Comparison of ENCODE assay signal across 9 cellular contexts in genomic region chr17:44110011-44110686, GRCh38. TPM values are rescaled to one million over a fixed set of nuclear protein-coding genes. Genes with fewer than 3 reads are reported as not detected.
DNase-seq lines count a peak whose midpoint lies in the region; ATAC-seq, FAIRE-seq and TF ChIP-seq lines count a peak whose summit lies in the region.
"Had no signal": no experiment of that assay in that cellular context is flagged by ENCODE, and none has a peak within 500 bp of the region (broad histone marks: within the 10 kb centered on the region; RNA-seq: fewer than 3 reads in every experiment).

No MANE protein-coding gene starts in this region.

- H3K36me3 ChIP-seq in HUES64 (ENCODE audit: insufficient read depth, low read length) = no peaks in the 10 kb centered on the region
- peaks cover 8% of the 10 kb centered on the region for H3K36me3 ChIP-seq in CD4-positive, alpha-beta memory T cell (ENCODE audit: insufficient read depth, low read length)

- peak overlapping the region; percentile 54 to 66 (median 57) for H3K4me3 Mint-ChIP-seq in nephron
- no peak overlapping the region for H3K4me3 Mint-ChIP-seq in CD4-positive, alpha-beta memory T cell

- H3K9me3 Mint-ChIP-seq in nephron = no peaks in the 10 kb centered on the region
- no peaks in the 10 kb centered on the region for H3K9me3 Mint-ChIP-seq in CD4-positive, alpha-beta memory T cell

- H3K4me3 ChIP-seq in A549 (0 out of 3 replicates have a peak overlapping the region, but pooled peaks have one; percentile 1), HUES64 (ENCODE audit: low read length) (peak overlapping the region; percentile 41; the same call in 1 of the 2 replicates)
- H3K4me3 ChIP-seq in CD4-positive, alpha-beta memory T cell (ENCODE audit: low read length in 2 of 2) = no peak overlapping the region

- H3K27me3 Mint-ChIP-seq in nephron (ENCODE audit: low read depth) = no peaks in the 10 kb centered on the region
- no peaks in the 10 kb centered on the region for H3K27me3 Mint-ChIP-seq in CD4-positive, alpha-beta memory T cell

- TF ChIP-seq RAD21 in A549 (conservative IDR thresholded peaks at IDR 0.05 in 1 of 2, IDR thresholded peaks at IDR 0.05 in 1 of 2) = no peak

- CTCF ChIA-PET in A549 (lab: Yijun Ruan, JAX) = interaction anchor here (0.8 to 39.6 kb wide), 4 partner anchors 2 to 58 kb away, joined by 4 to 1202 read pairs (median 604); partner anchors contain the start of gene HDAC5
- CTCF ChIA-PET in CD4-positive, alpha-beta memory T cell (lab: Charles Lee; ENCODE audit: partially characterized antibody) = no interaction called here

- no peak for TF ChIP-seq EP300 in A549 (IDR thresholded peaks at IDR 0.05)

- H3K36me3 Mint-ChIP-seq in nephron (ENCODE audit: low read depth) = peaks cover 7% of the 10 kb centered on the region
- peaks cover 4 to 11% of the 10 kb centered on the region in 2 donors for H3K36me3 Mint-ChIP-seq in CD4-positive, alpha-beta memory T cell

- H3K4me1 Mint-ChIP-seq in nephron = peaks cover 66% of the 10 kb centered on the region
- H3K4me1 Mint-ChIP-seq in CD4-positive, alpha-beta memory T cell = peaks cover 7 to 34% (median 21%) of the 10 kb centered on the region in 4 donors

- no peak for TF ChIP-seq POLR2A in A549 (IDR thresholded peaks at IDR 0.05; ENCODE audit: low read length)

- no peak for DNase-seq in A549 (ENCODE audit: low read depth in 1 of 2, low spot score in 1 of 2)
- no peak for DNase-seq in DMS79 treated with DMSO at 0.1 percent for 48 hours (lab: John Stamatoyannopoulos, UW)
- no peak for DNase-seq in CD4-positive, alpha-beta memory T cell

- FAIRE-seq in A549 (lab: Jason Lieb, UNC) = no peak
- FAIRE-seq: islet of Langerhans had no signal

- H3K27ac ChIP-seq in A549 = peak overlapping the region; percentile 65 to 86; a peak in 5 of 6 replicates
- no peak overlapping the region for H3K27ac ChIP-seq in HUES64 (ENCODE audit: low read depth, low read length)
- peak overlapping the region; percentile 96 for H3K27ac ChIP-seq in cingulate gyrus (ENCODE audit: low read depth, low read length)
- no peak overlapping the region for H3K27ac ChIP-seq in CD4-positive, alpha-beta memory T cell (ENCODE audit: low read depth, low read length)

- peak overlapping the region in 1 of 3 experiments; percentile 42 for H3K27ac Mint-ChIP-seq in nephron
- H3K27ac Mint-ChIP-seq in CD4-positive, alpha-beta memory T cell = peak overlapping the region in 1 of 7 donors; percentile 29

- intact Hi-C loops in CD4-positive, alpha-beta memory T cell (cut with micrococcal nuclease) = no loop called here

- POLR2A ChIA-PET in A549 (lab: Yijun Ruan, JAX) = interaction anchor here (1.7 to 6.8 kb wide), 4 partner anchors 12 to 40 kb away, joined by 10 to 50 read pairs (median 13); partner anchors contain the start of genes G6PC3 and HDAC5
- POLR2A ChIA-PET in CD4-positive, alpha-beta memory T cell (lab: Charles Lee; ENCODE audit: partially characterized antibody) = interaction anchor here (2.5 kb wide), 1 partner anchor 13 kb away, joined by 12 read pairs; the partner anchor contains the start of gene HDAC5

- H3K4me1 ChIP-seq in A549 (peaks cover 59% of the 10 kb centered on the region), HUES64 (ENCODE audit: insufficient read depth, low read length) (peaks cover 33% of the 10 kb centered on the region)
- peaks cover 31% of the 10 kb centered on the region for H3K4me1 ChIP-seq in CD4-positive, alpha-beta memory T cell (ENCODE audit: insufficient read depth, low read length)

- no peak for ATAC-seq in A549
- ATAC-seq in HG02973 (IDR thresholded peaks at IDR 0.05; ENCODE audit: unreplicated experiment) = no peak
- ATAC-seq in GM19467 (IDR thresholded peaks at IDR 0.05; ENCODE audit: unreplicated experiment) = no peak

- peak overlapping the region; percentile 71 for H3K4me2 ChIP-seq in A549

- 94% methylated on average over 9 of the region's 10 CpGs for WGBS in A549 (ENCODE audit: missing lambda C conversion rate)
- 90% methylated on average over 10 of the region's 10 CpGs for WGBS in HUES64

- H3K27me3 ChIP-seq in HUES64 (ENCODE audit: insufficient read depth, low read length) = no peaks in the 10 kb centered on the region
- H3K27me3 ChIP-seq in CD4-positive, alpha-beta memory T cell (ENCODE audit: insufficient read depth, low read length) = no peaks in the 10 kb centered on the region

- H3K9ac ChIP-seq in HUES64 (ENCODE audit: low read depth, low read length) = no peak overlapping the region

- H3K9me3 ChIP-seq in A549 = no peaks in the 10 kb centered on the region
- H3K9me3 ChIP-seq in HUES64 (ENCODE audit: insufficient read depth, low read depth, low read length) = no peaks in the 10 kb centered on the region
- no peaks in the 10 kb centered on the region for H3K9me3 ChIP-seq in CD4-positive, alpha-beta memory T cell (ENCODE audit: control insufficient read depth in 1 of 2, low read length in 2 of 2)

- TF ChIP-seq CTCF in A549 (IDR thresholded peaks at IDR 0.05) (no peak), nephron (IDR thresholded peaks at IDR 0.05; ENCODE audit: unreplicated experiment in 3 of 3) (no peak)

TF ChIP-seq in A549, 52 proteins besides CTCF, POLR2A, EP300 and RAD21 (continues in another document):
- no peak for TF ChIP-seq SMC3 (IDR thresholded peaks at IDR 0.05)
- TF ChIP-seq RNF2 (IDR thresholded peaks at IDR 0.05; ENCODE audit: borderline replicate concordance, low read depth) = no peak
- no peak for TF ChIP-seq E2F6 (IDR thresholded peaks at IDR 0.05; ENCODE audit: borderline replicate concordance, low read depth)
- TF ChIP-seq BHLHE40 (IDR thresholded peaks at IDR 0.05; ENCODE audit: low read depth, low read length) = no peak
- TF ChIP-seq JUN (IDR thresholded peaks at IDR 0.05) = no peak
- no peak for TF ChIP-seq NR3C1 (IDR thresholded peaks at IDR 0.05)
- no peak for TF ChIP-seq ZNF302 (CRISPR knock-in tag; IDR thresholded peaks at IDR 0.05)
- no peak for TF ChIP-seq CHD2 (IDR thresholded peaks at IDR 0.05; ENCODE audit: low read length, partially characterized antibody)
- TF ChIP-seq BCL3 (IDR thresholded peaks at IDR 0.05) = no peak

RNA-seq across cellular contexts. Expression of gene HDAC5, which starts 13.3 kb away (rescaled TPM):
- polyA plus RNA-seq in A549 (2011; rRNA removed) (3.1 and 5.7 TPM in 2 replicates), A549 (2017; fragmentation: RNase III; extraction: RNeasy Plus Mini Kit Qiagen cat#74134 plus additional on column Dnase treatment) (3.2 to 7.1 TPM (median 4.5 TPM) in 3 replicates)
- 1.9 and 3.7 TPM in 2 replicates for polyA plus RNA-seq in A549 (2012; cell fraction: cytosol; rRNA removed)
- 11.9 and 12.9 TPM in 2 replicates for polyA plus RNA-seq in A549 (2012; cell fraction: nucleus; rRNA removed)
- polyA minus RNA-seq in A549 (2011; rRNA and poly(A)+ RNA removed) = 8.4 and 11.0 TPM in 2 replicates
- 31.5 TPM for polyA plus RNA-seq in HUES64 (2013, experiment 1 of 2)
- polyA plus RNA-seq in HUES64 (2013, experiment 2 of 2) = 41.7 TPM
- 10 to 100 TPM; 71.4 to 74.2 TPM for total RNA-seq in CD4-positive, alpha-beta memory T cell
- polyA plus RNA-seq in CD4-positive, alpha-beta memory T cell = 10 to 100 TPM; 12.8 to 34.2 TPM

RNA-seq across cellular contexts. Expression of gene HROB, which starts 31.6 kb away (rescaled TPM):
- polyA plus RNA-seq in A549 (2011; rRNA removed) (5.4 and 5.6 TPM in 2 replicates), A549 (2017; fragmentation: RNase III; extraction: RNeasy Plus Mini Kit Qiagen cat#74134 plus additional on column Dnase treatment) (6.0 to 7.1 TPM (median 6.8 TPM) in 3 replicates)
- polyA plus RNA-seq in A549 (2012; cell fraction: cytosol; rRNA removed) = 8.2 and 11.1 TPM in 2 replicates
- 23.5 and 24.0 TPM in 2 replicates for polyA plus RNA-seq in A549 (2012; cell fraction: nucleus; rRNA removed)
- polyA minus RNA-seq in A549 (2011; rRNA and poly(A)+ RNA removed) = 16.0 and 16.7 TPM in 2 replicates
- polyA plus RNA-seq in HUES64 (2013, experiment 1 of 2) = 11.3 TPM
- polyA plus RNA-seq in HUES64 (2013, experiment 2 of 2) = 12.7 TPM
- total RNA-seq in CD4-positive, alpha-beta memory T cell = under 1 TPM; 0.36 to 0.64 TPM
- under 1 TPM; 0.25 to 0.43 TPM for polyA plus RNA-seq in CD4-positive, alpha-beta memory T cell

RNA-seq across cellular contexts. Expression of gene G6PC3, which starts 39.6 kb away (rescaled TPM):
- polyA plus RNA-seq in A549 (2011; rRNA removed) = 104 TPM in 2 replicates
- polyA plus RNA-seq in A549 (2012; cell fraction: cytosol; rRNA removed) = 216 and 285 TPM in 2 replicates
- 173 and 235 TPM in 2 replicates for polyA plus RNA-seq in A549 (2012; cell fraction: nucleus; rRNA removed)
- polyA plus RNA-seq in A549 (2017; fragmentation: RNase III; extraction: RNeasy Plus Mini Kit Qiagen cat#74134 plus additional on column Dnase treatment) = 122 to 130 TPM (median 128 TPM) in 3 replicates
- polyA minus RNA-seq in A549 (2011; rRNA and poly(A)+ RNA removed) = 147 and 151 TPM in 2 replicates
- polyA plus RNA-seq in HUES64 (2013, experiment 1 of 2) = 112 TPM
- polyA plus RNA-seq in HUES64 (2013, experiment 2 of 2) = 123 TPM
- 10 to 100 TPM; 10.6 to 11.8 TPM for total RNA-seq in CD4-positive, alpha-beta memory T cell
- polyA plus RNA-seq in CD4-positive, alpha-beta memory T cell = 10 to 100 TPM; 15.6 to 17.9 TPM

RNA-seq across cellular contexts. Expression of gene LSM12, which starts 43.7 kb away (rescaled TPM):
- polyA plus RNA-seq in A549 (2011; rRNA removed) = 64.9 and 75.0 TPM in 2 replicates
- polyA plus RNA-seq in A549 (2012; cell fraction: cytosol; rRNA removed) = 33.6 and 38.9 TPM in 2 replicates
- 15.7 and 19.4 TPM in 2 replicates for polyA plus RNA-seq in A549 (2012; cell fraction: nucleus; rRNA removed)
- 42.4 to 43.9 TPM (median 43.1 TPM) in 3 replicates for polyA plus RNA-seq in A549 (2017; fragmentation: RNase III; extraction: RNeasy Plus Mini Kit Qiagen cat#74134 plus additional on column Dnase treatment)
- 72.8 and 73.5 TPM in 2 replicates for polyA minus RNA-seq in A549 (2011; rRNA and poly(A)+ RNA removed)
- polyA plus RNA-seq in HUES64 (2013, experiment 1 of 2) = 80.8 TPM
- 75.9 TPM for polyA plus RNA-seq in HUES64 (2013, experiment 2 of 2)
- total RNA-seq in CD4-positive, alpha-beta memory T cell = 10 to 100 TPM; 35.3 to 37.4 TPM
- 10 to 100 TPM; 55.6 to 74.0 TPM for polyA plus RNA-seq in CD4-positive, alpha-beta memory T cell

Comparison
In these comparisons a context has a peak if more than half of its experiments do, and no peak if none do; other contexts are left out.
1. H3K27ac ChIP-seq: peak in A549 (2 of 2) and cingulate gyrus (single experiment); none in HUES64 (single experiment) and CD4-positive, alpha-beta memory T cell (single experiment).
2. H3K4me3 ChIP-seq: peak in A549 (single experiment) and HUES64 (single experiment); none in CD4-positive, alpha-beta memory T cell (0 of 2).
3. H3K4me3 Mint-ChIP-seq: peak in nephron (3 of 3); none in CD4-positive, alpha-beta memory T cell (0 of 8).
4. RNA of gene HROB, which starts 31.6 kb away (polyA plus RNA-seq): 5.4 to 24.0 TPM in A549; 0.25 to 0.43 TPM in CD4-positive, alpha-beta memory T cell; every median in the first group is over 4 times any median in the second.
5. RNA of gene G6PC3, which starts 39.6 kb away (polyA plus RNA-seq): 104 to 285 TPM in A549; 15.6 to 17.9 TPM in CD4-positive, alpha-beta memory T cell; every median in the first group is over 4 times any median in the second.